ENCODE assay signal across 17 cellular contexts in genomic region chr3:134922866-134923265, GRCh38.
"Had no signal": no experiment of that assay in that cellular context is flagged by ENCODE, and none has a peak within 500 bp of the region (broad histone marks: within the 10 kb centered on the region; RNA-seq: fewer than 3 reads in every experiment).

No MANE protein-coding gene starts in this region.

- H3K27ac Mint-ChIP-seq: naive thymus-derived CD8-positive, alpha-beta T cell; nephron progenitor cell; stimulated activated effector memory CD8-positive, alpha-beta T cell treated with anti-CD3 and anti-CD28 coated beads, Interleukin-12 subunit alpha, Interleukin-12 subunit beta, amount 100 ng/mL, for 72 hours; type B pancreatic cell had no signal

- H3K4me3 ChIP-seq: lower lobe of right lung, ovary, right lobe of liver, smooth muscle cell, testis, tibial artery had no signal

- H3K27ac ChIP-seq: lower lobe of right lung, ovary, right lobe of liver, testis, tibial artery had no signal

- H3K4me3 Mint-ChIP-seq: naive thymus-derived CD8-positive, alpha-beta T cell; nephron progenitor cell; stimulated activated effector memory CD8-positive, alpha-beta T cell treated with anti-CD3 and anti-CD28 coated beads, Interleukin-12 subunit alpha, Interleukin-12 subunit beta, amount 100 ng/mL, for 72 hours; type B pancreatic cell had no signal

- H3K9me3 Mint-ChIP-seq: type B pancreatic cell had no signal

- H3K4me1 Mint-ChIP-seq: stimulated activated effector memory CD8-positive, alpha-beta T cell treated with anti-CD3 and anti-CD28 coated beads, Interleukin-12 subunit alpha, Interleukin-12 subunit beta, amount 100 ng/mL, for 72 hours had no signal

- H3K27me3 ChIP-seq: ovary, right lobe of liver, testis, tibial artery had no signal

- H3K4me1 ChIP-seq: lower lobe of right lung, right lobe of liver, testis, tibial artery had no signal

- H3K9me3 ChIP-seq: ovary, right lobe of liver, testis had no signal

- H3K36me3 ChIP-seq: lower lobe of right lung, ovary, right lobe of liver, tibial artery had no signal

- DNase-seq: cortex of kidney; left ventricle myocardium superior; lower lobe of right lung; naive thymus-derived CD8-positive, alpha-beta T cell; nephron progenitor cell; occipital lobe; ovary; right lobe of liver; stimulated activated CD4-positive, alpha-beta T cell treated with anti-CD3 and anti-CD28 coated beads, Interleukin-2, amount 100 ng/mL, for 24 hours; stimulated activated CD4-positive, alpha-beta T cell treated with anti-CD3 and anti-CD28 coated beads, Interleukin-4, amount 100 ng/mL, for 24 hours; stimulated activated naive CD8-positive, alpha-beta T cell treated with anti-CD3 and anti-CD28 coated beads, Interleukin-15, Interleukin-2, amounts not matched to agents 100 U/mL and 50 U/mL, for 24 hours; substantia nigra; testis; tibial artery had no signal

- H3K36me3 Mint-ChIP-seq: naive thymus-derived CD8-positive, alpha-beta T cell; stimulated activated effector memory CD8-positive, alpha-beta T cell treated with anti-CD3 and anti-CD28 coated beads, Interleukin-12 subunit alpha, Interleukin-12 subunit beta, amount 100 ng/mL, for 72 hours; type B pancreatic cell had no signal
